In genomic region chr1:225836296-225836695, GRCh38 we compare ENCODE assay signal across 12 cellular contexts. TPM values are rescaled to one million over a fixed set of nuclear protein-coding genes. Genes with fewer than 3 reads are reported as not detected.
"Had no signal": no experiment of that assay in that cellular context is flagged by ENCODE, and none has a peak within 500 bp of the region (broad histone marks: within the 10 kb centered on the region; RNA-seq: fewer than 3 reads in every experiment).

No MANE protein-coding gene starts in this region.

RNA-seq across cellular contexts. Expression of gene TMEM63A, which starts 45.9 kb away (rescaled TPM):
- polyA plus RNA-seq: neural cell had no signal

RNA-seq across cellular contexts. Expression of gene LEFTY1, which starts 52.6 kb away (rescaled TPM):
- total RNA-seq: dermis blood vessel endothelial cell; endothelial cell of umbilical vein; epithelial cell of proximal tubule; esophagus squamous epithelium; glomerular endothelial cell; kidney epithelial cell; lower lobe of right lung; mesenteric fat pad; naive thymus-derived CD8-positive, alpha-beta T cell; pulmonary artery endothelial cell had no signal
- polyA plus RNA-seq: cardiac muscle cell, endothelial cell of umbilical vein had no signal
